ENCODE assay signal across 1 cellular context in genomic region chr13:27171830-27172494, GRCh38.
TF ChIP-seq lines count a peak whose summit lies in the region.

No MANE protein-coding gene starts in this region.

TF ChIP-seq in GM12878, 131 proteins besides CTCF, POLR2A, EP300 and RAD21 (continued from another document and continues in another):
- TF ChIP-seq PRDM15 (CRISPR knock-in tag; IDR thresholded peaks at IDR 0.05) (no peak), ZNF274 (IDR thresholded peaks at IDR 0.05; ENCODE audit: insufficient read depth, insufficient read length) (no peak), IKZF2 (IDR thresholded peaks at IDR 0.05) (no peak; a peak in 1 of 4 replicates), SREBF1 (IDR thresholded peaks at IDR 0.05; ENCODE audit: low read length) (no peak), SPI1 (IDR thresholded peaks at IDR 0.05; ENCODE audit: borderline replicate concordance, insufficient read depth, low read depth, low read length) (no peak), EZH2 (IDR thresholded peaks at IDR 0.05; ENCODE audit: borderline replicate concordance, control insufficient read depth, low read depth, low read length) (no peak), NBN (IDR thresholded peaks at IDR 0.05) (peak; percentile 79; the same call in 1 of the 2 replicates), RCOR1 (conservative IDR thresholded peaks at IDR 0.05; ENCODE audit: low read depth, low read length) (0 out of 2 replicates have a peak, but pooled peaks have one; percentile 27), NFYA (IDR thresholded peaks at IDR 0.05; ENCODE audit: borderline replicate concordance, low read depth, low read length) (no peak), FOXM1 (IDR thresholded peaks at IDR 0.05; ENCODE audit: low read depth, low read length) (no peak), ZZZ3 (IDR thresholded peaks at IDR 0.05; ENCODE audit: control insufficient read depth, insufficient read length, low read depth) (no peak), USF1 (IDR thresholded peaks at IDR 0.05; ENCODE audit: borderline replicate concordance, extremely low read length, insufficient read depth, low read depth, low read length) (no peak), NKRF (conservative IDR thresholded peaks at IDR 0.05) (no peak; the same call in 1 of the 2 replicates), ZNF622 (IDR thresholded peaks at IDR 0.05) (no peak), CBX5 (IDR thresholded peaks at IDR 0.05; ENCODE audit: low read depth) (no peak), IKZF1 (conservative IDR thresholded peaks at IDR 0.05) (peak; percentile 71), CHD4 (IDR thresholded peaks at IDR 0.05) (no peak), JUNB (IDR thresholded peaks at IDR 0.05) (no peak), REST (IDR thresholded peaks at IDR 0.05; ENCODE audit: low read depth, low read length) (no peak), TAF1 (IDR thresholded peaks at IDR 0.05; ENCODE audit: borderline replicate concordance, low read depth, low read length) (no peak; the same call in 1 of the 2 replicates), BMI1 (IDR thresholded peaks at IDR 0.05; ENCODE audit: borderline replicate concordance) (no peak), MEF2B (IDR thresholded peaks at IDR 0.05; ENCODE audit: partially characterized antibody, poor library complexity, severe bottlenecking) (peak; percentile 72), ASH2L (IDR thresholded peaks at IDR 0.05; ENCODE audit: borderline replicate concordance, low read depth) (no peak), NR2F1 (conservative IDR thresholded peaks at IDR 0.05) (peak; percentile 59)
- TF ChIP-seq, protein P1, sequence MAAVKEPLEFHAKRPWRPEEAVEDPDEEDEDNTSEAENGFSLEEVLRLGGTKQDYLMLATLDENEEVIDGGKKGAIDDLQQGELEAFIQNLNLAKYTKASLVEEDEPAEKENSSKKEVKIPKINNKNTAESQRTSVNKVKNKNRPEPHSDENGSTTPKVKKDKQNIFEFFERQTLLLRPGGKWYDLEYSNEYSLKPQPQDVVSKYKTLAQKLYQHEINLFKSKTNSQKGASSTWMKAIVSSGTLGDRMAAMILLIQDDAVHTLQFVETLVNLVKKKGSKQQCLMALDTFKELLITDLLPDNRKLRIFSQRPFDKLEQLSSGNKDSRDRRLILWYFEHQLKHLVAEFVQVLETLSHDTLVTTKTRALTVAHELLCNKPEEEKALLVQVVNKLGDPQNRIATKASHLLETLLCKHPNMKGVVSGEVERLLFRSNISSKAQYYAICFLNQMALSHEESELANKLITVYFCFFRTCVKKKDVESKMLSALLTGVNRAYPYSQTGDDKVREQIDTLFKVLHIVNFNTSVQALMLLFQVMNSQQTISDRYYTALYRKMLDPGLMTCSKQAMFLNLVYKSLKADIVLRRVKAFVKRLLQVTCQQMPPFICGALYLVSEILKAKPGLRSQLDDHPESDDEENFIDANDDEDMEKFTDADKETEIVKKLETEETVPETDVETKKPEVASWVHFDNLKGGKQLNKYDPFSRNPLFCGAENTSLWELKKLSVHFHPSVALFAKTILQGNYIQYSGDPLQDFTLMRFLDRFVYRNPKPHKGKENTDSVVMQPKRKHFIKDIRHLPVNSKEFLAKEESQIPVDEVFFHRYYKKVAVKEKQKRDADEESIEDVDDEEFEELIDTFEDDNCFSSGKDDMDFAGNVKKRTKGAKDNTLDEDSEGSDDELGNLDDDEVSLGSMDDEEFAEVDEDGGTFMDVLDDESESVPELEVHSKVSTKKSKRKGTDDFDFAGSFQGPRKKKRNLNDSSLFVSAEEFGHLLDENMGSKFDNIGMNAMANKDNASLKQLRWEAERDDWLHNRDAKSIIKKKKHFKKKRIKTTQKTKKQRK (IDR thresholded peaks at IDR 0.05; ENCODE audit: low read depth, low read length), result no peak
- TF ChIP-seq, protein P2, sequence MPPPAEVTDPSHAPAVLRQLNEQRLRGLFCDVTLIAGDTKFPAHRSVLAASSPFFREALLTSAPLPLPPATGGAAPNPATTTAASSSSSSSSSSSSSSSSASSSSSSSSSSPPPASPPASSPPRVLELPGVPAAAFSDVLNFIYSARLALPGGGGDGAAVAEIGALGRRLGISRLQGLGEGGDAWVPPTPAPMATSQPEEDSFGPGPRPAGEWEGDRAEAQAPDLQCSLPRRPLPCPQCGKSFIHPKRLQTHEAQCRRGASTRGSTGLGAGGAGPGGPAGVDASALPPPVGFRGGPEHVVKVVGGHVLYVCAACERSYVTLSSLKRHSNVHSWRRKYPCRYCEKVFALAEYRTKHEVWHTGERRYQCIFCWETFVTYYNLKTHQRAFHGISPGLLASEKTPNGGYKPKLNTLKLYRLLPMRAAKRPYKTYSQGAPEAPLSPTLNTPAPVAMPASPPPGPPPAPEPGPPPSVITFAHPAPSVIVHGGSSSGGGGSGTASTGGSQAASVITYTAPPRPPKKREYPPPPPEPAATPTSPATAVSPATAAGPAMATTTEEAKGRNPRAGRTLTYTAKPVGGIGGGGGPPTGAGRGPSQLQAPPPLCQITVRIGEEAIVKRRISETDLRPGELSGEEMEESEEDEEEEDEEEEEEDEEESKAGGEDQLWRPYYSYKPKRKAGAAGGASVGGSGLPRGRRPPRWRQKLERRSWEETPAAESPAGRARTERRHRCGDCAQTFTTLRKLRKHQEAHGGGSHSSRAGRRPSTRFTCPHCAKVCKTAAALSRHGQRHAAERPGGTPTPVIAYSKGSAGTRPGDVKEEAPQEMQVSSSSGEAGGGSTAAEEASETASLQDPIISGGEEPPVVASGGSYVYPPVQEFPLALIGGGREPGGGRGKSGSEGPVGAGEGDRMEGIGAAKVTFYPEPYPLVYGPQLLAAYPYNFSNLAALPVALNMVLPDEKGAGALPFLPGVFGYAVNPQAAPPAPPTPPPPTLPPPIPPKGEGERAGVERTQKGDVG (CRISPR knock-in tag; IDR thresholded peaks at IDR 0.05), result no peak
- TF ChIP-seq, protein P3, sequence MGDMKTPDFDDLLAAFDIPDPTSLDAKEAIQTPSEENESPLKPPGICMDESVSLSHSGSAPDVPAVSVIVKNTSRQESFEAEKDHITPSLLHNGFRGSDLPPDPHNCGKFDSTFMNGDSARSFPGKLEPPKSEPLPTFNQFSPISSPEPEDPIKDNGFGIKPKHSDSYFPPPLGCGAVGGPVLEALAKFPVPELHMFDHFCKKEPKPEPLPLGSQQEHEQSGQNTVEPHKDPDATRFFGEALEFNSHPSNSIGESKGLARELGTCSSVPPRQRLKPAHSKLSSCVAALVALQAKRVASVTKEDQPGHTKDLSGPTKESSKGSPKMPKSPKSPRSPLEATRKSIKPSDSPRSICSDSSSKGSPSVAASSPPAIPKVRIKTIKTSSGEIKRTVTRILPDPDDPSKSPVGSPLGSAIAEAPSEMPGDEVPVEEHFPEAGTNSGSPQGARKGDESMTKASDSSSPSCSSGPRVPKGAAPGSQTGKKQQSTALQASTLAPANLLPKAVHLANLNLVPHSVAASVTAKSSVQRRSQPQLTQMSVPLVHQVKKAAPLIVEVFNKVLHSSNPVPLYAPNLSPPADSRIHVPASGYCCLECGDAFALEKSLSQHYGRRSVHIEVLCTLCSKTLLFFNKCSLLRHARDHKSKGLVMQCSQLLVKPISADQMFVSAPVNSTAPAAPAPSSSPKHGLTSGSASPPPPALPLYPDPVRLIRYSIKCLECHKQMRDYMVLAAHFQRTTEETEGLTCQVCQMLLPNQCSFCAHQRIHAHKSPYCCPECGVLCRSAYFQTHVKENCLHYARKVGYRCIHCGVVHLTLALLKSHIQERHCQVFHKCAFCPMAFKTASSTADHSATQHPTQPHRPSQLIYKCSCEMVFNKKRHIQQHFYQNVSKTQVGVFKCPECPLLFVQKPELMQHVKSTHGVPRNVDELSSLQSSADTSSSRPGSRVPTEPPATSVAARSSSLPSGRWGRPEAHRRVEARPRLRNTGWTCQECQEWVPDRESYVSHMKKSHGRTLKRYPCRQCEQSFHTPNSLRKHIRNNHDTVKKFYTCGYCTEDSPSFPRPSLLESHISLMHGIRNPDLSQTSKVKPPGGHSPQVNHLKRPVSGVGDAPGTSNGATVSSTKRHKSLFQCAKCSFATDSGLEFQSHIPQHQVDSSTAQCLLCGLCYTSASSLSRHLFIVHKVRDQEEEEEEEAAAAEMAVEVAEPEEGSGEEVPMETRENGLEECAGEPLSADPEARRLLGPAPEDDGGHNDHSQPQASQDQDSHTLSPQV (IDR thresholded peaks at IDR 0.05), result peak; percentile 44; the same call in 1 of the 2 replicates
- TF ChIP-seq, protein P4, sequence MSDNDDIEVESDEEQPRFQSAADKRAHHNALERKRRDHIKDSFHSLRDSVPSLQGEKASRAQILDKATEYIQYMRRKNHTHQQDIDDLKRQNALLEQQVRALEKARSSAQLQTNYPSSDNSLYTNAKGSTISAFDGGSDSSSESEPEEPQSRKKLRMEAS (IDR thresholded peaks at IDR 0.05; ENCODE audit: low read depth, low read length), result no peak; the same call in 1 of the 2 replicates
- TF ChIP-seq, protein P5, sequence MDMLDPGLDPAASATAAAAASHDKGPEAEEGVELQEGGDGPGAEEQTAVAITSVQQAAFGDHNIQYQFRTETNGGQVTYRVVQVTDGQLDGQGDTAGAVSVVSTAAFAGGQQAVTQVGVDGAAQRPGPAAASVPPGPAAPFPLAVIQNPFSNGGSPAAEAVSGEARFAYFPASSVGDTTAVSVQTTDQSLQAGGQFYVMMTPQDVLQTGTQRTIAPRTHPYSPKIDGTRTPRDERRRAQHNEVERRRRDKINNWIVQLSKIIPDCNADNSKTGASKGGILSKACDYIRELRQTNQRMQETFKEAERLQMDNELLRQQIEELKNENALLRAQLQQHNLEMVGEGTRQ (IDR thresholded peaks at IDR 0.05; ENCODE audit: borderline replicate concordance, low read depth, low read length), result no peak
